1 cellular context compared by ENCODE assay signal in genomic region chr22:21652010-21652546, GRCh38.
TF ChIP-seq lines count a peak whose summit lies in the region.

No MANE protein-coding gene starts in this region.

TF ChIP-seq in GM12878, 131 proteins besides CTCF, POLR2A, EP300 and RAD21:
- TF ChIP-seq CREM (IDR thresholded peaks at IDR 0.05; ENCODE audit: low read depth) (0 out of 2 replicates have a peak, but pooled peaks have one; percentile 6), MYB (IDR thresholded peaks at IDR 0.05; ENCODE audit: borderline replicate concordance, low read depth, low read length) (no peak), BACH1 (IDR thresholded peaks at IDR 0.05; ENCODE audit: borderline replicate concordance) (peak; percentile 28; the same call in 1 of the 2 replicates), ZSCAN29 (IDR thresholded peaks at IDR 0.05) (no peak), GATAD2B (conservative IDR thresholded peaks at IDR 0.05; ENCODE audit: low read depth) (peak; percentile 46; the same call in 1 of the 2 replicates), CHD2 (IDR thresholded peaks at IDR 0.05; ENCODE audit: borderline replicate concordance, low read depth, low read length) (peak; percentile 47; the same call in 1 of the 2 replicates), CUX1 (IDR thresholded peaks at IDR 0.05; ENCODE audit: insufficient replicate concordance, low read depth, low read length) (no peak), IKZF1 (conservative IDR thresholded peaks at IDR 0.05) (peak; percentile 47), EGR1 (IDR thresholded peaks at IDR 0.05; ENCODE audit: borderline replicate concordance in 1 of 2, low read depth in 2 of 2, low read length in 2 of 2) (no peak), NR2F1 (conservative IDR thresholded peaks at IDR 0.05) (0 out of 2 replicates have a peak, but pooled peaks have one; percentile 28), SMC3 (IDR thresholded peaks at IDR 0.05; ENCODE audit: borderline replicate concordance, low read length) (no peak), YY1 (IDR thresholded peaks at IDR 0.05; ENCODE audit: low read depth, low read length) (peak; percentile 94), MYC (IDR thresholded peaks at IDR 0.05; ENCODE audit: insufficient read depth, insufficient read length, insufficient replicate concordance, low read length, severe bottlenecking) (peak; percentile 78), TAF1 (IDR thresholded peaks at IDR 0.05; ENCODE audit: borderline replicate concordance, low read depth, low read length) (peak; percentile 66; the same call in 1 of the 2 replicates), SP1 (IDR thresholded peaks at IDR 0.05; ENCODE audit: low read depth, low read length) (peak; percentile 84), RFX5 (IDR thresholded peaks at IDR 0.05; ENCODE audit: low read depth, low read length) (peak; percentile 43; the same call in 1 of the 2 replicates), POLR2AphosphoS5 (IDR thresholded peaks at IDR 0.05; ENCODE audit: low read length) (peak; percentile 61; the same call in 1 of the 2 replicates), SMAD1 (IDR thresholded peaks at IDR 0.05; ENCODE audit: low read depth, partially characterized antibody) (no peak), TCF3 (IDR thresholded peaks at IDR 0.05; ENCODE audit: borderline replicate concordance, insufficient read depth, low read depth, low read length) (0 out of 2 replicates have a peak, but pooled peaks have one; percentile 7), RELB (IDR thresholded peaks at IDR 0.05; ENCODE audit: low read depth) (peak; percentile 9; the same call in 1 of the 2 replicates), NKRF (conservative IDR thresholded peaks at IDR 0.05) (peak; percentile 81), MXI1 (IDR thresholded peaks at IDR 0.05; ENCODE audit: low read depth, low read length) (peak; percentile 82), FOS (IDR thresholded peaks at IDR 0.05; ENCODE audit: borderline replicate concordance, extremely low read depth, insufficient read length) (peak; percentile 38), MAX (IDR thresholded peaks at IDR 0.05; ENCODE audit: low read depth, low read length) (peak; percentile 79), HDGF (IDR thresholded peaks at IDR 0.05) (no peak), CREB1 (IDR thresholded peaks at IDR 0.05; ENCODE audit: low read depth) (no peak), MEF2B (IDR thresholded peaks at IDR 0.05; ENCODE audit: partially characterized antibody, poor library complexity, severe bottlenecking) (no peak), MEF2A (IDR thresholded peaks at IDR 0.05; ENCODE audit: insufficient read depth, low read depth, low read length) (no peak)
- TF ChIP-seq, protein P1, sequence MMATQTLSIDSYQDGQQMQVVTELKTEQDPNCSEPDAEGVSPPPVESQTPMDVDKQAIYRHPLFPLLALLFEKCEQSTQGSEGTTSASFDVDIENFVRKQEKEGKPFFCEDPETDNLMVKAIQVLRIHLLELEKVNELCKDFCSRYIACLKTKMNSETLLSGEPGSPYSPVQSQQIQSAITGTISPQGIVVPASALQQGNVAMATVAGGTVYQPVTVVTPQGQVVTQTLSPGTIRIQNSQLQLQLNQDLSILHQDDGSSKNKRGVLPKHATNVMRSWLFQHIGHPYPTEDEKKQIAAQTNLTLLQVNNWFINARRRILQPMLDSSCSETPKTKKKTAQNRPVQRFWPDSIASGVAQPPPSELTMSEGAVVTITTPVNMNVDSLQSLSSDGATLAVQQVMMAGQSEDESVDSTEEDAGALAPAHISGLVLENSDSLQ (IDR thresholded peaks at IDR 0.05), result peak; percentile 42; the same call in 1 of the 2 replicates
- TF ChIP-seq, protein P2, sequence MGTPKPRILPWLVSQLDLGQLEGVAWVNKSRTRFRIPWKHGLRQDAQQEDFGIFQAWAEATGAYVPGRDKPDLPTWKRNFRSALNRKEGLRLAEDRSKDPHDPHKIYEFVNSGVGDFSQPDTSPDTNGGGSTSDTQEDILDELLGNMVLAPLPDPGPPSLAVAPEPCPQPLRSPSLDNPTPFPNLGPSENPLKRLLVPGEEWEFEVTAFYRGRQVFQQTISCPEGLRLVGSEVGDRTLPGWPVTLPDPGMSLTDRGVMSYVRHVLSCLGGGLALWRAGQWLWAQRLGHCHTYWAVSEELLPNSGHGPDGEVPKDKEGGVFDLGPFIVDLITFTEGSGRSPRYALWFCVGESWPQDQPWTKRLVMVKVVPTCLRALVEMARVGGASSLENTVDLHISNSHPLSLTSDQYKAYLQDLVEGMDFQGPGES (IDR thresholded peaks at IDR 0.05), result no peak
- TF ChIP-seq, protein P3, sequence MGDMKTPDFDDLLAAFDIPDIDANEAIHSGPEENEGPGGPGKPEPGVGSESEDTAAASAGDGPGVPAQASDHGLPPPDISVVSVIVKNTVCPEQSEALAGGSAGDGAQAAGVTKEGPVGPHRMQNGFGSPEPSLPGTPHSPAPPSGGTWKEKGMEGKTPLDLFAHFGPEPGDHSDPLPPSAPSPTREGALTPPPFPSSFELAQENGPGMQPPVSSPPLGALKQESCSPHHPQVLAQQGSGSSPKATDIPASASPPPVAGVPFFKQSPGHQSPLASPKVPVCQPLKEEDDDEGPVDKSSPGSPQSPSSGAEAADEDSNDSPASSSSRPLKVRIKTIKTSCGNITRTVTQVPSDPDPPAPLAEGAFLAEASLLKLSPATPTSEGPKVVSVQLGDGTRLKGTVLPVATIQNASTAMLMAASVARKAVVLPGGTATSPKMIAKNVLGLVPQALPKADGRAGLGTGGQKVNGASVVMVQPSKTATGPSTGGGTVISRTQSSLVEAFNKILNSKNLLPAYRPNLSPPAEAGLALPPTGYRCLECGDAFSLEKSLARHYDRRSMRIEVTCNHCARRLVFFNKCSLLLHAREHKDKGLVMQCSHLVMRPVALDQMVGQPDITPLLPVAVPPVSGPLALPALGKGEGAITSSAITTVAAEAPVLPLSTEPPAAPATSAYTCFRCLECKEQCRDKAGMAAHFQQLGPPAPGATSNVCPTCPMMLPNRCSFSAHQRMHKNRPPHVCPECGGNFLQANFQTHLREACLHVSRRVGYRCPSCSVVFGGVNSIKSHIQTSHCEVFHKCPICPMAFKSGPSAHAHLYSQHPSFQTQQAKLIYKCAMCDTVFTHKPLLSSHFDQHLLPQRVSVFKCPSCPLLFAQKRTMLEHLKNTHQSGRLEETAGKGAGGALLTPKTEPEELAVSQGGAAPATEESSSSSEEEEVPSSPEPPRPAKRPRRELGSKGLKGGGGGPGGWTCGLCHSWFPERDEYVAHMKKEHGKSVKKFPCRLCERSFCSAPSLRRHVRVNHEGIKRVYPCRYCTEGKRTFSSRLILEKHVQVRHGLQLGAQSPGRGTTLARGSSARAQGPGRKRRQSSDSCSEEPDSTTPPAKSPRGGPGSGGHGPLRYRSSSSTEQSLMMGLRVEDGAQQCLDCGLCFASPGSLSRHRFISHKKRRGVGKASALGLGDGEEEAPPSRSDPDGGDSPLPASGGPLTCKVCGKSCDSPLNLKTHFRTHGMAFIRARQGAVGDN (IDR thresholded peaks at IDR 0.05), result 0 out of 2 replicates have a peak, but pooled peaks have one; percentile 34
- TF ChIP-seq, protein P4, sequence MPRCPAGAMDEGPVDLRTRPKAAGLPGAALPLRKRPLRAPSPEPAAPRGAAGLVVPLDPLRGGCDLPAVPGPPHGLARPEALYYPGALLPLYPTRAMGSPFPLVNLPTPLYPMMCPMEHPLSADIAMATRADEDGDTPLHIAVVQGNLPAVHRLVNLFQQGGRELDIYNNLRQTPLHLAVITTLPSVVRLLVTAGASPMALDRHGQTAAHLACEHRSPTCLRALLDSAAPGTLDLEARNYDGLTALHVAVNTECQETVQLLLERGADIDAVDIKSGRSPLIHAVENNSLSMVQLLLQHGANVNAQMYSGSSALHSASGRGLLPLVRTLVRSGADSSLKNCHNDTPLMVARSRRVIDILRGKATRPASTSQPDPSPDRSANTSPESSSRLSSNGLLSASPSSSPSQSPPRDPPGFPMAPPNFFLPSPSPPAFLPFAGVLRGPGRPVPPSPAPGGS (IDR thresholded peaks at IDR 0.05; ENCODE audit: borderline replicate concordance, insufficient read depth, low read depth, low read length, poor library complexity, severe bottlenecking), result no peak
- TF ChIP-seq, protein P5, sequence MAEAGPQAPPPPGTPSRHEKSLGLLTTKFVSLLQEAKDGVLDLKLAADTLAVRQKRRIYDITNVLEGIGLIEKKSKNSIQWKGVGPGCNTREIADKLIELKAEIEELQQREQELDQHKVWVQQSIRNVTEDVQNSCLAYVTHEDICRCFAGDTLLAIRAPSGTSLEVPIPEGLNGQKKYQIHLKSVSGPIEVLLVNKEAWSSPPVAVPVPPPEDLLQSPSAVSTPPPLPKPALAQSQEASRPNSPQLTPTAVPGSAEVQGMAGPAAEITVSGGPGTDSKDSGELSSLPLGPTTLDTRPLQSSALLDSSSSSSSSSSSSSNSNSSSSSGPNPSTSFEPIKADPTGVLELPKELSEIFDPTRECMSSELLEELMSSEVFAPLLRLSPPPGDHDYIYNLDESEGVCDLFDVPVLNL (IDR thresholded peaks at IDR 0.05; ENCODE audit: low read depth, low read length), result peak; percentile 82
